In the genomic region with DNA sequence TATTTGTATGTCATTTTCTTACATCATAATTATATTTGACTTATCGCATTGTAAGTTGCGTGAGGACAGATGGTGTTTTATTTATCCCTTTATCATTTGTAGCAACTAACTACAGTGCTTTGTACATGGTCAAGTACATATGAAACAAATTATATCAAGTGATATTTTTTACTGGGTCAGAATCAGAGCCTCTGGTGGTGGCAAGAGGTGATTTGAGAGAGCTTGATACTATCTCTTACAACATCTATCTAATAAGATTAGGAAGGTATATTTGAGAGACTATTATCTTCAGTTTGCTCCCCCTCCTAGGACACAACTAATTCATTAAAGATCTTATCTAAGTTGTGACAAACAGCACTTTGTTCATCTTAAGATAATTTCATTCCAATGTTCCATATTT, we compare ENCODE assay signal across 20 cellular contexts.
"Had no signal": no experiment of that assay in that cellular context is flagged by ENCODE, and none has a peak within 500 bp of the region (broad histone marks: within the 10 kb centered on the region; RNA-seq: fewer than 3 reads in every experiment).

No MANE protein-coding gene starts in this region.

- H3K27ac Mint-ChIP-seq: IgD-negative memory B cell had no signal

- H3K36me3 ChIP-seq: SJSA1 had no signal

- H3K4me2 ChIP-seq: KMS-11 had no signal

- ATAC-seq: HepG2, K562 had no signal

- H3K27me3 Mint-ChIP-seq: IgD-negative memory B cell had no signal

- H3K27ac ChIP-seq: KMS-11, SJSA1 had no signal

- H3K9ac ChIP-seq: KMS-11 had no signal

- DNase-seq: Kasumi-1, MM.1S, NCI-H1092 treated with DMSO at 0.1 percent for 48 hours, NCI-H1436, NCI-H187, NCI-H2029, NCI-H2081 treated with DMSO at 0.1 percent for 48 hours, NCI-H2171, NCI-H226, NCI-H446, NCI-H510A, NCI-H524 treated with DMSO at 0.1 percent for 48 hours, Right ventricle myocardium superior, RPMI8226, SIG-M5 had no signal

- H3K4me1 Mint-ChIP-seq: IgD-negative memory B cell had no signal

- H3K4me1 ChIP-seq: SJSA1 had no signal

- H3K27me3 ChIP-seq: SJSA1 had no signal

- H3K9me3 ChIP-seq: SJSA1 had no signal

- H3K4me3 Mint-ChIP-seq: IgD-negative memory B cell had no signal

- H3K4me3 ChIP-seq: K562, SJSA1 had no signal
